ENCODE assay signal across 11 cellular contexts in genomic region chr13:94968757-94969086, GRCh38.
DNase-seq lines count a peak whose midpoint lies in the region; TF ChIP-seq lines count a peak whose summit lies in the region.
"Had no signal": no experiment of that assay in that cellular context is flagged by ENCODE, and none has a peak within 500 bp of the region (broad histone marks: within the 10 kb centered on the region; RNA-seq: fewer than 3 reads in every experiment).

No MANE protein-coding gene starts in this region.

- peak overlapping the region; percentile 81 for H3K27ac ChIP-seq in substantia nigra (ENCODE audit: low read depth, low read length, poor library complexity, severe bottlenecking)
- H3K27ac ChIP-seq: epithelial cell of prostate had no signal

- no peak for TF ChIP-seq CTCF in cardiac fibroblast (IDR thresholded peaks at IDR 0.05; ENCODE audit: low read depth, low read length)

- no peak for DNase-seq in activated T-cell treated with anti-CD3 and anti-CD28 coated beads, Interleukin-2, amount 50 U/mL, for 24 hours
- no peak for DNase-seq in activated T-cell treated with anti-CD3 and anti-CD28 coated beads, Interleukin-2, amount 50 U/mL, for 48 hours
- no peak for DNase-seq in cardiac fibroblast (ENCODE audit: low read depth in 2 of 2)
- peak; percentile 75 for DNase-seq in left kidney (ENCODE audit: low read depth, low spot score)
- no peak for DNase-seq in substantia nigra (lab: John Stamatoyannopoulos, UW)
- no peak for DNase-seq in UCSD-AML1 (lab: John Stamatoyannopoulos, UW; ENCODE audit: unreplicated experiment)
- DNase-seq in EL: no peak
- DNase-seq in NCI-H526 treated with DMSO at 0.1 percent for 48 hours (lab: John Stamatoyannopoulos, UW): no peak
- DNase-seq: activated B cell treated with CpG ODN at 0.5 μM for 24 hours had no signal

- no peak overlapping the region for H3K27ac Mint-ChIP-seq in activated T-cell treated with anti-CD3 and anti-CD28 coated beads, Interleukin-2, amount 50 U/mL, for 24 hours
- H3K27ac Mint-ChIP-seq: activated B cell treated with CpG ODN at 0.5 μM for 24 hours; activated naive CD8-positive, alpha-beta T cell treated with anti-CD3 and anti-CD28 coated beads, Interleukin-2, amount 10 ng/mL, durations not matched to agents 7 days and 5 days had no signal

- H3K4me3 ChIP-seq in cardiac fibroblast (replicated peaks in 1 of 2; ENCODE audit: low read depth in 2 of 2, low read length in 2 of 2): peak overlapping the region; percentile 34 to 37

- H3K4me3 Mint-ChIP-seq in activated T-cell treated with anti-CD3 and anti-CD28 coated beads, Interleukin-2, amount 50 U/mL, for 24 hours: peak overlapping the region; percentile 29
- H3K4me3 Mint-ChIP-seq: activated B cell treated with CpG ODN at 0.5 μM for 24 hours; activated naive CD8-positive, alpha-beta T cell treated with anti-CD3 and anti-CD28 coated beads, Interleukin-2, amount 10 ng/mL, durations not matched to agents 7 days and 5 days had no signal

- H3K27me3 Mint-ChIP-seq in activated T-cell treated with anti-CD3 and anti-CD28 coated beads, Interleukin-2, amount 50 U/mL, for 24 hours: peaks cover 71% of the 10 kb centered on the region

- H3K4me1 Mint-ChIP-seq in activated T-cell treated with anti-CD3 and anti-CD28 coated beads, Interleukin-2, amount 50 U/mL, for 24 hours (ENCODE audit: low read depth): peaks cover 12% of the 10 kb centered on the region
- H3K4me1 Mint-ChIP-seq: activated B cell treated with CpG ODN at 0.5 μM for 24 hours had no signal

- no peaks in the 10 kb centered on the region for H3K9me3 Mint-ChIP-seq in activated T-cell treated with anti-CD3 and anti-CD28 coated beads, Interleukin-2, amount 50 U/mL, for 24 hours
- H3K9me3 Mint-ChIP-seq: activated B cell treated with CpG ODN at 0.5 μM for 24 hours; activated naive CD8-positive, alpha-beta T cell treated with anti-CD3 and anti-CD28 coated beads, Interleukin-2, amount 10 ng/mL, durations not matched to agents 7 days and 5 days had no signal

- no peaks in the 10 kb centered on the region for H3K36me3 Mint-ChIP-seq in activated T-cell treated with anti-CD3 and anti-CD28 coated beads, Interleukin-2, amount 50 U/mL, for 24 hours (ENCODE audit: low read depth)
- H3K36me3 Mint-ChIP-seq: activated naive CD8-positive, alpha-beta T cell treated with anti-CD3 and anti-CD28 coated beads, Interleukin-2, amount 10 ng/mL, durations not matched to agents 7 days and 5 days had no signal
